10 cellular contexts compared by ENCODE assay signal in the genomic region with DNA sequence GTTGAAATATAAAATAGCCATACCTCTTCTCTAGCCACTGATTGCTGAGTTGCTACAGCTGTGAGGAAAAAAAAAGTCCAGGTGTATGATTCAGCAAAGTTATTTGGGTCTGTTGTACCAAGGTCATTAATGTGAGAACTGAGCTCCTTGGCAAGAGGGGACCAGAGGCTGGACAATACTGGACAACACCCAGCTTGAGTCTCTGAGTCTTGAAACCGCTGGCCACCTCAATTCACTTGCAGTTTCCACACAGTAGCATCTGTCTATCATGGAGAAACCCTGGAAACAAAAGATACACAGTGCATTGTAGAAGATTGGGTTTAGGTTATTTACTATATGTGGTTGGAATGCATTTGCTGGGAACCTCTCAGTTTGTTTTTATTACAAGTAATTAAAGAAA.
DNase-seq lines count a peak whose midpoint lies in the region; ATAC-seq and TF ChIP-seq lines count a peak whose summit lies in the region.
"Had no signal": no experiment of that assay in that cellular context is flagged by ENCODE, and none has a peak within 500 bp of the region (broad histone marks: within the 10 kb centered on the region; RNA-seq: fewer than 3 reads in every experiment).

No MANE protein-coding gene starts in this region.

- peaks cover 55% of the 10 kb centered on the region for H3K4me1 Mint-ChIP-seq in CD4-positive, alpha-beta T cell (ENCODE audit: low read depth)

- H3K4me3 Mint-ChIP-seq in CD4-positive, alpha-beta T cell: peak overlapping the region; percentile 82

- CTCF ChIA-PET in CD4-positive, alpha-beta T cell (lab: Charles Lee): interaction anchor here (0.7 to 1.3 kb wide), 4 partner anchors 14 to 120 kb away, joined by 3 to 4 read pairs (median 3); no protein-coding TSS in a partner anchor

- H3K9me3 Mint-ChIP-seq in CD4-positive, alpha-beta T cell: no peaks in the 10 kb centered on the region
- H3K9me3 Mint-ChIP-seq: activated T-cell treated with anti-CD3 and anti-CD28 coated beads, Interleukin-2, amount 50 U/mL, for 4 hours had no signal

- no peak for TF ChIP-seq CTCF in CD4-positive, alpha-beta T cell (IDR thresholded peaks at IDR 0.05)
- TF ChIP-seq CTCF in brain microvascular endothelial cell (IDR thresholded peaks at IDR 0.05; ENCODE audit: low read depth, low read length, missing control alignments): no peak

- H3K9me3 ChIP-seq in CD4-positive, alpha-beta T cell (ENCODE audit: control insufficient read depth, low read length): no peaks in the 10 kb centered on the region
- H3K9me3 ChIP-seq: thyroid gland had no signal

- in situ Hi-C loops in KBM-7 (cut with MboI; ENCODE audit: low pct_unique_long_range_greater_than_20kb, low sequenced_read_pairs) (no loop called here), brain microvascular endothelial cell (cut with HindIII; ENCODE audit: low pct_ligation_motif_present, low sequenced_read_pairs) (no loop called here)

- H3K36me3 Mint-ChIP-seq in CD4-positive, alpha-beta T cell (ENCODE audit: low read depth): peaks cover 6% of the 10 kb centered on the region

- intact Hi-C loops in CD4-positive, alpha-beta T cell (cut with DNase I, micrococcal nuclease): loop anchor here in 1 of 2 experiments (1.0 to 10.0 kb wide), 5 partner anchors 16 to 192 kb away; a partner anchor contains a TSS

- H3K27ac ChIP-seq in CD4-positive, alpha-beta T cell (ENCODE audit: low read depth, low read length): peak overlapping the region; percentile 54
- H3K27ac ChIP-seq in brain microvascular endothelial cell: peak overlapping the region; percentile 88
- H3K27ac ChIP-seq: thyroid gland had no signal

- peak in 1 of 10 experiments; percentile 11 for DNase-seq in CD4-positive, alpha-beta T cell
- peak; percentile 22 for DNase-seq in KBM-7
- DNase-seq in brain microvascular endothelial cell: peak; percentile 48
- DNase-seq in lung microvascular endothelial cell (ENCODE audit: low read depth in 2 of 2): peak; percentile 33 to 53
- no peak for DNase-seq in anterior cingulate cortex (lab: John Stamatoyannopoulos, UW)
- no peak for DNase-seq in HPDE6-E6E7 (ENCODE audit: extremely low spot score)
- DNase-seq: activated T-cell treated with anti-CD3 and anti-CD28 coated beads, Interleukin-2, amount 50 U/mL, for 4 hours had no signal

- POLR2A ChIA-PET in CD4-positive, alpha-beta T cell (lab: Charles Lee): interaction anchor here (0.7 to 3.5 kb wide), 17 partner anchors 9 to 1852 kb away, joined by 3 to 33 read pairs (median 5); a partner anchor contains a TSS

- H3K27me3 ChIP-seq in CD4-positive, alpha-beta T cell (ENCODE audit: control insufficient read depth, insufficient read depth, low read length): no peaks in the 10 kb centered on the region
- no peaks in the 10 kb centered on the region for H3K27me3 ChIP-seq in brain microvascular endothelial cell (replicated peaks)
- H3K27me3 ChIP-seq: thyroid gland had no signal

- no peaks in the 10 kb centered on the region for H3K27me3 Mint-ChIP-seq in CD4-positive, alpha-beta T cell

- peak overlapping the region; percentile 95 for H3K27ac Mint-ChIP-seq in CD4-positive, alpha-beta T cell

- peak; percentile 2 for ATAC-seq in CD4-positive, alpha-beta T cell (ENCODE audit: poor library complexity)
- ATAC-seq in HG03442 (IDR thresholded peaks at IDR 0.05; ENCODE audit: unreplicated experiment): no peak
- ATAC-seq in GM18870 (IDR thresholded peaks at IDR 0.05; ENCODE audit: unreplicated experiment): no peak

- H3K4me3 ChIP-seq in brain microvascular endothelial cell (ENCODE audit: low read depth, low read length): no peak overlapping the region
- H3K4me3 ChIP-seq: thyroid gland had no signal

- no peaks in the 10 kb centered on the region for H3K36me3 ChIP-seq in brain microvascular endothelial cell (replicated peaks)
- H3K36me3 ChIP-seq: thyroid gland had no signal

Comparison
In these comparisons a context has a peak if more than half of its experiments do, and no peak if none do; other contexts are left out.
1. DNase-seq: peak in KBM-7 (single experiment), brain microvascular endothelial cell (single experiment) and lung microvascular endothelial cell (2 of 2); none in anterior cingulate cortex (0 of 58) and HPDE6-E6E7 (single experiment).